In genomic region chr1:16168622-16169021, GRCh38 we compare ENCODE assay signal across 13 cellular contexts. TPM values are rescaled to one million over a fixed set of nuclear protein-coding genes. Genes with fewer than 3 reads are reported as not detected.
DNase-seq lines count a peak whose midpoint lies in the region; ATAC-seq and TF ChIP-seq lines count a peak whose summit lies in the region.
"Had no signal": no experiment of that assay in that cellular context is flagged by ENCODE, and none has a peak within 500 bp of the region (broad histone marks: within the 10 kb centered on the region; RNA-seq: fewer than 3 reads in every experiment).

No MANE protein-coding gene starts in this region.

- no peaks in the 10 kb centered on the region for H3K27me3 ChIP-seq in CD4-positive, CD25-positive, alpha-beta regulatory T cell (ENCODE audit: control insufficient read depth, insufficient read depth, low read length)
- H3K27me3 ChIP-seq in Karpas-422 (ENCODE audit: low read length) = no peaks in the 10 kb centered on the region
- H3K27me3 ChIP-seq in naive thymus-derived CD4-positive, alpha-beta T cell (ENCODE audit: control insufficient read depth in 2 of 2, insufficient read depth in 2 of 2, low read length in 2 of 2) = no peaks in the 10 kb centered on the region
- H3K27me3 ChIP-seq in colonic mucosa = no peaks in the 10 kb centered on the region

- CTCF ChIA-PET in naive thymus-derived CD4-positive, alpha-beta T cell (lab: Charles Lee) = interaction anchor here (0.6 to 1.7 kb wide), 3 partner anchors 12 to 253 kb away, joined by 3 to 7 read pairs (median 4); no protein-coding TSS in a partner anchor

- H3K9me3 ChIP-seq in CD4-positive, CD25-positive, alpha-beta regulatory T cell (ENCODE audit: control insufficient read depth in 2 of 2, low read length in 2 of 2) = no peaks in the 10 kb centered on the region
- H3K9me3 ChIP-seq in Karpas-422 (ENCODE audit: low read length) = no peaks in the 10 kb centered on the region
- H3K9me3 ChIP-seq in naive thymus-derived CD4-positive, alpha-beta T cell (ENCODE audit: control insufficient read depth in 2 of 3, low read length in 3 of 3) = no peaks in the 10 kb centered on the region
- H3K9me3 ChIP-seq in colonic mucosa = no peaks in the 10 kb centered on the region

- H4K20me1 ChIP-seq in Karpas-422 (ENCODE audit: insufficient read depth, low read depth, low read length) = no peaks in the 10 kb centered on the region; the same call in 1 of the 2 replicates

- peaks cover 5 to 52% (median 34%) of the 10 kb centered on the region in 4 donors for H3K4me1 Mint-ChIP-seq in CD4-positive, CD25-positive, alpha-beta regulatory T cell
- peaks cover 47% of the 10 kb centered on the region for H3K4me1 Mint-ChIP-seq in activated naive CD4-positive, alpha-beta T cell treated with anti-CD3 and anti-CD28 coated beads, Interleukin-2, amount 50 U/mL, for 24 hours
- peaks cover 25 to 62% (median 42%) of the 10 kb centered on the region in 7 donors for H3K4me1 Mint-ChIP-seq in naive thymus-derived CD4-positive, alpha-beta T cell

- H3K36me3 ChIP-seq in CD4-positive, CD25-positive, alpha-beta regulatory T cell (ENCODE audit: control insufficient read depth, insufficient read depth, low read length) = no peaks in the 10 kb centered on the region
- no peaks in the 10 kb centered on the region for H3K36me3 ChIP-seq in Karpas-422 (ENCODE audit: insufficient read depth, low read length)
- H3K36me3 ChIP-seq in naive thymus-derived CD4-positive, alpha-beta T cell (ENCODE audit: control insufficient read depth in 2 of 3, insufficient read depth in 3 of 3, low read length in 3 of 3) = no peaks in the 10 kb centered on the region
- H3K36me3 ChIP-seq in colonic mucosa = no peaks in the 10 kb centered on the region

- POLR2A ChIA-PET in naive thymus-derived CD4-positive, alpha-beta T cell (lab: Charles Lee) = interaction anchor here (1.0 kb wide), 1 partner anchor 12 kb away, joined by 5 read pairs; the partner anchor contains the start of gene EPHA2

- peak in 1 of 2 donors; percentile 29 for ATAC-seq in CD4-positive, CD25-positive, alpha-beta regulatory T cell (ENCODE audit: low read depth in 2 of 2)
- no peak for ATAC-seq in naive thymus-derived CD4-positive, alpha-beta T cell
- ATAC-seq in left ventricle myocardium superior = no peak
- ATAC-seq in HG02642 (IDR thresholded peaks at IDR 0.05; ENCODE audit: poor library complexity, unreplicated experiment) = no peak

- TF ChIP-seq CTCF in colonic mucosa (IDR thresholded peaks at IDR 0.05) = no peak

- no peaks in the 10 kb centered on the region for H3K79me2 ChIP-seq in Karpas-422 (ENCODE audit: low read length)

- H3K27me3 Mint-ChIP-seq in CD4-positive, CD25-positive, alpha-beta regulatory T cell = no peaks in the 10 kb centered on the region
- H3K27me3 Mint-ChIP-seq in activated naive CD4-positive, alpha-beta T cell treated with anti-CD3 and anti-CD28 coated beads, Interleukin-2, amount 50 U/mL, for 24 hours = no peaks in the 10 kb centered on the region
- peaks cover 0 to 58% (median 0%) of the 10 kb centered on the region in 5 donors for H3K27me3 Mint-ChIP-seq in naive thymus-derived CD4-positive, alpha-beta T cell

- H3K4me2 ChIP-seq in Karpas-422 (ENCODE audit: low read depth, low read length, poor library complexity, severe bottlenecking) = no peak overlapping the region

- peaks cover 22% of the 10 kb centered on the region for H3K4me1 ChIP-seq in CD4-positive, CD25-positive, alpha-beta regulatory T cell (ENCODE audit: control insufficient read depth, insufficient read depth, low read length, poor library complexity, severe bottlenecking)
- H3K4me1 ChIP-seq in Karpas-422 (ENCODE audit: low read length) = peaks cover 7% of the 10 kb centered on the region
- peaks cover 14 to 29% of the 10 kb centered on the region in 2 donors for H3K4me1 ChIP-seq in naive thymus-derived CD4-positive, alpha-beta T cell (ENCODE audit: control insufficient read depth in 2 of 2, insufficient read depth in 2 of 2, low read length in 2 of 2)
- H3K4me1 ChIP-seq in colonic mucosa = peaks cover 23% of the 10 kb centered on the region

- H3K9ac ChIP-seq in Karpas-422 (ENCODE audit: low read length) (no peak overlapping the region), colonic mucosa (ENCODE audit: low read depth in 2 of 2, low read length in 2 of 2) (no peak overlapping the region)

- no peaks in the 10 kb centered on the region for H3K36me3 Mint-ChIP-seq in CD4-positive, CD25-positive, alpha-beta regulatory T cell
- no peaks in the 10 kb centered on the region for H3K36me3 Mint-ChIP-seq in activated naive CD4-positive, alpha-beta T cell treated with anti-CD3 and anti-CD28 coated beads, Interleukin-2, amount 50 U/mL, for 24 hours
- no peaks in the 10 kb centered on the region for H3K36me3 Mint-ChIP-seq in naive thymus-derived CD4-positive, alpha-beta T cell

- DNase-seq in CD4-positive, CD25-positive, alpha-beta regulatory T cell = peak in 1 of 3 donors; percentile 73
- DNase-seq in Karpas-422 (peak; percentile 50), left ventricle myocardium superior (no peak), T-helper 9 cell (no peak), colonic mucosa (no peak)
- no peak for DNase-seq in naive thymus-derived CD4-positive, alpha-beta T cell
- DNase-seq: Calu3; islet precursor cell; NCI-H2029; stimulated activated CD8-positive, alpha-beta memory T cell treated with anti-CD3 and anti-CD28 coated beads, Interleukin-4, amount 100 ng/mL, for 48 hours had no signal

- intact Hi-C loops in naive thymus-derived CD4-positive, alpha-beta T cell (cut with micrococcal nuclease) = loop anchor here in 1 of 2 donors (1.0 kb wide), 1 partner anchor 38 kb away; no protein-coding TSS in a partner anchor
- intact Hi-C loops in left ventricle myocardium superior (cut with micrococcal nuclease) (no loop called here), colonic mucosa (cut with DNase I) (no loop called here)

- peak overlapping the region; percentile 13 for H3K4me3 ChIP-seq in CD4-positive, CD25-positive, alpha-beta regulatory T cell (ENCODE audit: low read depth, low read length)
- H3K4me3 ChIP-seq in Karpas-422 (ENCODE audit: low read length) = no peak overlapping the region
- H3K4me3 ChIP-seq in naive thymus-derived CD4-positive, alpha-beta T cell (ENCODE audit: low read length) = no peak overlapping the region
- no peak overlapping the region for H3K4me3 ChIP-seq in colonic mucosa

- peak overlapping the region; percentile 66 to 87 (median 84) for H3K4me3 Mint-ChIP-seq in CD4-positive, CD25-positive, alpha-beta regulatory T cell
- peak overlapping the region; percentile 63 for H3K4me3 Mint-ChIP-seq in activated naive CD4-positive, alpha-beta T cell treated with anti-CD3 and anti-CD28 coated beads, Interleukin-2, amount 50 U/mL, for 24 hours
- H3K4me3 Mint-ChIP-seq in naive thymus-derived CD4-positive, alpha-beta T cell = peak overlapping the region; percentile 56 to 85 (median 80)

- H2AFZ ChIP-seq in Karpas-422 (ENCODE audit: low read length) = no peak overlapping the region

- peak overlapping the region; percentile 49 to 89 (median 74) for H3K27ac Mint-ChIP-seq in CD4-positive, CD25-positive, alpha-beta regulatory T cell
- no peak overlapping the region for H3K27ac Mint-ChIP-seq in activated naive CD4-positive, alpha-beta T cell treated with anti-CD3 and anti-CD28 coated beads, Interleukin-2, amount 50 U/mL, for 24 hours
- peak overlapping the region in 8 of 9 donors; percentile 38 to 92 (median 74) for H3K27ac Mint-ChIP-seq in naive thymus-derived CD4-positive, alpha-beta T cell

- H3K9me2 ChIP-seq in Karpas-422 (replicated peaks; ENCODE audit: insufficient read depth, low read length) = no peaks in the 10 kb centered on the region

- no peak overlapping the region for H3K27ac ChIP-seq in CD4-positive, CD25-positive, alpha-beta regulatory T cell (ENCODE audit: insufficient read depth, low read length, poor library complexity, severe bottlenecking)
- no peak overlapping the region for H3K27ac ChIP-seq in Karpas-422 (ENCODE audit: low read length)
- H3K27ac ChIP-seq in naive thymus-derived CD4-positive, alpha-beta T cell (ENCODE audit: low read depth, low read length) = no peak overlapping the region
- no peak overlapping the region for H3K27ac ChIP-seq in colonic mucosa

- H3K9me3 Mint-ChIP-seq in CD4-positive, CD25-positive, alpha-beta regulatory T cell = no peaks in the 10 kb centered on the region
- no peaks in the 10 kb centered on the region for H3K9me3 Mint-ChIP-seq in activated naive CD4-positive, alpha-beta T cell treated with anti-CD3 and anti-CD28 coated beads, Interleukin-2, amount 50 U/mL, for 24 hours
- H3K9me3 Mint-ChIP-seq in naive thymus-derived CD4-positive, alpha-beta T cell = peaks cover 0 to 1% (median 0%) of the 10 kb centered on the region in 11 donors

RNA-seq across cellular contexts. Expression of gene EPHA2, which starts 12.8 kb away (rescaled TPM):
- not detected for total RNA-seq in CD4-positive, CD25-positive, alpha-beta regulatory T cell
- not detected for polyA plus RNA-seq in CD4-positive, CD25-positive, alpha-beta regulatory T cell
- not detected in 2 replicates for total RNA-seq in Karpas-422 (2014; rRNA removed; shearing (Covaris generic); ENCODE audit: low replicate concordance)
- under 1 TPM in 2 of 5 experiments, not detected in 3; 0.59 to 0.61 TPM for total RNA-seq in naive thymus-derived CD4-positive, alpha-beta T cell
- under 1 TPM in 1 of 2 donors, not detected in 1; 0.30 TPM for polyA plus RNA-seq in naive thymus-derived CD4-positive, alpha-beta T cell
- total RNA-seq in left ventricle myocardium superior = 7.6 TPM
- total RNA-seq in colonic mucosa = 10 to 100 TPM; 15.7 to 40.8 TPM
- total RNA-seq: T-helper 2 cell treated with Interferon-gamma antibody and Interleukin-4, amounts not matched to agents 100 ng/mL and 5 ng/mL, for 36 hours had no signal

RNA-seq across cellular contexts. Expression of gene ARHGEF19, which starts 43.8 kb away (rescaled TPM):
- 10.4 TPM for total RNA-seq in CD4-positive, CD25-positive, alpha-beta regulatory T cell
- 1 to 10 TPM; 5.6 to 8.5 (median 8.1) TPM for polyA plus RNA-seq in CD4-positive, CD25-positive, alpha-beta regulatory T cell
- total RNA-seq in Karpas-422 (2014; rRNA removed; shearing (Covaris generic); ENCODE audit: low replicate concordance) = 2.2 and 2.5 TPM in 2 replicates
- total RNA-seq in naive thymus-derived CD4-positive, alpha-beta T cell = 10 to 100 TPM in 3 of 5 experiments, 1 to 10 TPM in 2; 8.8 to 12.4 (median 10.5) TPM
- 1 to 10 TPM; 5.1 to 9.0 TPM for polyA plus RNA-seq in naive thymus-derived CD4-positive, alpha-beta T cell
- total RNA-seq in left ventricle myocardium superior (2.0 TPM), colonic mucosa (1 to 10 TPM; 5.8 to 9.0 TPM)
